Comparison of ENCODE assay signal across 8 cellular contexts in the genomic region with DNA sequence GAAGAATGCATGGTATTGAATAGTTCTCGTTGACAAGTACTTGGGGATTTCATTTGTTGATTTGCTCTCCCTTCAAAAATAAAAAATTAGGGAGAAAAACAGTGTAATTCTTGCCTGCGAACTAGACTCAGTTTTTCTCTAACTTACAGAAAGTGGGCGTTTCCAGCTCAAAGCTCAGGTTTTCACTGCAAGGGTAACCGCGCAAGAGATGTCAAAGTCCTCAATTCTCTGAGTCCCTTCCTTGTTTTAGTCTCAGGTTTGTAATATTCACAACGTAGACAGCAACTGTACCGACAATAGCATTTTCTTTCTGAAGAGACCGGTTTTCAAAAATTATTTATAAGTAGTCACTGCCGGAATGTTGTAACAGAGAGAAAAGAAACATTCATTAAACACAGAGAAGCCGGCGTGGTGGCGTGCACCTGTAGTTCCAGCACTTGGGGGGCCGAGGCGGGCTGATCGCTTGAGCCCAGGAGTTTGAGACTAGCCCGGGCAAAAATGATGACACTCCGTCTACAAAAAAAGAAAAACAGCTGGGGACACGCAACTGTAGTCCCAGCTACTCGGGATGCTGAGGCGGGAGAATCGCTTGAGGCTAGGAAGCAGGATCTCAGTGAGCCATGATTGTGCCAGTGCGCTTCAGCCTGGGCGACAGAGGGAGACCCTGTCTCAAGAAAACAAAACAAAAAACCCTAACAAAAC. TPM values are rescaled to one million over a fixed set of nuclear protein-coding genes. Genes with fewer than 3 reads are reported as not detected.
DNase-seq lines count a peak whose midpoint lies in the region; ATAC-seq and TF ChIP-seq lines count a peak whose summit lies in the region.

No MANE protein-coding gene starts in this region.

- POLR2A ChIA-PET in AG04449 (lab: Yijun Ruan, JAX): no interaction called here

- H3K27ac ChIP-seq in HL-60 (replicated peaks) (peak overlapping the region; percentile 79), brain microvascular endothelial cell (peak overlapping the region; percentile 76), mesendoderm (ENCODE audit: low read depth, low read length) (no peak overlapping the region)

- H3K27me3 ChIP-seq in HL-60 (ENCODE audit: insufficient read depth, poor library complexity, severe bottlenecking): no peaks in the 10 kb centered on the region
- no peaks in the 10 kb centered on the region for H3K27me3 ChIP-seq in brain microvascular endothelial cell (replicated peaks)
- H3K27me3 ChIP-seq in mesendoderm (ENCODE audit: insufficient read depth, low read length, poor library complexity): no peaks in the 10 kb centered on the region

- H3K79me2 ChIP-seq in mesendoderm (ENCODE audit: control insufficient read depth, insufficient read depth, low read length): no peaks in the 10 kb centered on the region

- CTCF ChIA-PET in AG04449 (lab: Yijun Ruan, JAX): interaction anchor here (0.6 to 4.4 kb wide), 46 partner anchors 8 to 823 kb away, joined by 3 to 68 read pairs (median 8); a partner anchor contains a TSS

- no peak overlapping the region for H3K23ac ChIP-seq in mesendoderm (ENCODE audit: low read length)

- H3K4me1 ChIP-seq in mesendoderm (ENCODE audit: control insufficient read depth, low read depth, low read length): no peaks in the 10 kb centered on the region

- H3K4ac ChIP-seq in mesendoderm (ENCODE audit: low read depth, low read length): no peak overlapping the region

- no peak overlapping the region for H3K18ac ChIP-seq in mesendoderm (ENCODE audit: low read length)

- no peak overlapping the region for H4K8ac ChIP-seq in mesendoderm (ENCODE audit: low read depth, low read length)

- H3K4me3 ChIP-seq in AG04449 (ENCODE audit: low read depth, low read length) (peak overlapping the region; percentile 99), HL-60 (replicated peaks; ENCODE audit: insufficient read depth, low read length) (peak overlapping the region; percentile 90), brain microvascular endothelial cell (ENCODE audit: low read depth, low read length) (peak overlapping the region; percentile 96), mesendoderm (ENCODE audit: low read length) (peak overlapping the region; percentile 76)

- no peaks in the 10 kb centered on the region for H3K36me3 ChIP-seq in brain microvascular endothelial cell (replicated peaks)
- H3K36me3 ChIP-seq in mesendoderm (ENCODE audit: control insufficient read depth, insufficient read depth, low read length): no peaks in the 10 kb centered on the region

- WGBS in mesendoderm (ENCODE audit: extremely low coverage, insufficient coverage, low lambda C conversion rate): no CpG with 5 or more reads among the region's 23 CpGs

- in situ Hi-C loops in brain microvascular endothelial cell (cut with HindIII; ENCODE audit: low pct_ligation_motif_present, low sequenced_read_pairs): no loop called here

- no peak overlapping the region for H2BK120ac ChIP-seq in mesendoderm (ENCODE audit: low read depth, low read length)

- H3K79me1 ChIP-seq in mesendoderm (ENCODE audit: low read length): peaks cover 3% of the 10 kb centered on the region

- no peak overlapping the region for H4K5ac ChIP-seq in mesendoderm (ENCODE audit: low read length)

- peak overlapping the region; percentile 94 for H3K56ac ChIP-seq in mesendoderm (ENCODE audit: low read length)

- TF ChIP-seq CTCF in AG04449 (IDR thresholded peaks at IDR 0.05; ENCODE audit: insufficient read depth, low read length, missing control alignments) (no peak), HL-60 (IDR thresholded peaks at IDR 0.05; ENCODE audit: insufficient read depth, low read length) (no peak), brain microvascular endothelial cell (IDR thresholded peaks at IDR 0.05; ENCODE audit: low read depth, low read length, missing control alignments) (no peak)

- peak overlapping the region; percentile 54 for H3K4me2 ChIP-seq in mesendoderm (ENCODE audit: low read length)

- ATAC-seq in HG03354 (IDR thresholded peaks at IDR 0.05; ENCODE audit: poor library complexity, severe bottlenecking, unreplicated experiment): no peak

- no peak overlapping the region for H2BK15ac ChIP-seq in mesendoderm (replicated peaks; ENCODE audit: low read depth)

- H3K9ac ChIP-seq in mesendoderm (ENCODE audit: low read length): peak overlapping the region; percentile 82

- H2BK5ac ChIP-seq in mesendoderm (ENCODE audit: low read length): no peak overlapping the region

- H2AK5ac ChIP-seq in mesendoderm (ENCODE audit: low read length): no peak overlapping the region

- DNase-seq in AG04449 (ENCODE audit: low read depth, low spot score): no peak
- no peak for DNase-seq in HL-60 (ENCODE audit: low read depth in 1 of 2, low spot score in 1 of 2)
- no peak for DNase-seq in brain microvascular endothelial cell
- DNase-seq in mesendoderm: peak; percentile 27
- DNase-seq in NCI-H1105 (lab: John Stamatoyannopoulos, UW): no peak
- no peak for DNase-seq in DMS153 (lab: John Stamatoyannopoulos, UW)
- no peak for DNase-seq in stimulated activated CD4-positive, alpha-beta T cell treated with anti-CD3 and anti-CD28 coated beads, Interleukin-4, amount 100 ng/mL, for 24 hours

RNA-seq across cellular contexts. Expression of a gene that starts 0.8 kb away (rescaled TPM):
- polyA plus RNA-seq in mesendoderm (2013, experiment 1 of 2): 7.1 TPM
- 7.2 TPM for polyA plus RNA-seq in mesendoderm (2013, experiment 2 of 2)
